Comparison of ENCODE assay signal across 31 cellular contexts in the genomic region with DNA sequence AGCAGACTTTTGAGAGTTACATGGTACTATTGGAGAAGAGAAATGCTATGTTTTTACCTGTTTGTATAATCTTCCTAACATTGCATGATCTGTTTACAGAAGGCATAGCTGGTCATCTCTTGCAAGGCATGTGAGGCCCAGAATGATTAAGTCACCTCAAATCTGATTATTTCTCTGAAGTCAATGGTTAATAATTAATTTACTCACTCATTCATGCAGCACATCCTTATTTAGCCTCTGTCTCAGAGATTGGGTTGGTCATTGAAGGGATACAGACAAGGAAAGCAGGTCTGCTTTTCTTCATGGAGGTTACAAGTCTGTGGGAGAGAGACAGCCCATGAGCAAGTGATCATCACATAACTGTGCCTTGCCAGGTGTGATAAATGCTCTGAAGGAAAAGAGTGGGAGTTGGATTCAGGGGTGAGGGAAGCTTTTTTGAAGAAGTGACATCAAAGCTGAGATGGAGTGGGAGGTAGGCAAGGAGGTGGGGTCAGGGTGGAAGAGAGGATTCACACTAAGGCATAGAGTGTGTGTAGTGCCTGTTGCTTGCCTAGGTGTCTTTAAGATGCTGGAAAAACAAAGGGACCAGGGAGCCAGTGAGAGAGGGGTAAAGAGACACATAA. TPM values are rescaled to one million over a fixed set of nuclear protein-coding genes. Genes with fewer than 3 reads are reported as not detected.
"Had no signal": no experiment of that assay in that cellular context is flagged by ENCODE, and none has a peak within 500 bp of the region (broad histone marks: within the 10 kb centered on the region; RNA-seq: fewer than 3 reads in every experiment).

No MANE protein-coding gene starts in this region.

- H3K4me3 Mint-ChIP-seq: immature natural killer cell; memory B cell; natural killer cell; stimulated activated naive B cell treated with anti-CD40 and anti-IgM and Interleukin-4, amounts not matched to agents 10 μg/mL and 1 μg/mL and 100 μg/mL, for 72 hours; stimulated activated naive CD8-positive, alpha-beta T cell treated with anti-CD3 and anti-CD28 coated beads, Interleukin-15, Interleukin-2, amounts not matched to agents 100 ng/mL and 50 ng/mL, for 24 hours had no signal

- H3K27ac ChIP-seq: coronary artery, esophagus squamous epithelium, heart right ventricle, ovary, skin epidermis, spleen, thoracic aorta, tibial nerve, upper lobe of left lung had no signal

- H3K4me3 ChIP-seq: coronary artery, esophagus squamous epithelium, heart right ventricle, lung, ovary, skin epidermis, spleen, thoracic aorta, tibial nerve, upper lobe of left lung had no signal

- H3K36me3 ChIP-seq: esophagus squamous epithelium, heart right ventricle, ovary, spleen, thoracic aorta, tibial nerve, upper lobe of left lung had no signal

- H3K27me3 ChIP-seq: esophagus squamous epithelium, heart right ventricle, ovary, spleen, tibial nerve, upper lobe of left lung had no signal

- H3K4me1 ChIP-seq: esophagus squamous epithelium, heart right ventricle, spleen, tibial nerve, upper lobe of left lung had no signal

- DNase-seq: dermis blood vessel endothelial cell; effector memory CD4-positive, alpha-beta T cell; erythroblast; esophagus squamous epithelium; foreskin melanocyte; glutamatergic neuron; heart right ventricle; hypothalamus; immature natural killer cell; islet precursor cell; left cardiac atrium; left ventricle myocardium superior; natural killer cell; occipital lobe; ovary; right cardiac atrium; spleen; stimulated activated CD4-positive, alpha-beta T cell treated with anti-CD3 and anti-CD28 coated beads, Interleukin-4, amount 100 ng/mL, for 4 hours; stimulated activated naive B cell treated with anti-CD40 and anti-IgM and Interleukin-4, amounts not matched to agents 10 μg/mL and 1 μg/mL and 100 μg/mL, for 72 hours; upper lobe of left lung had no signal

- ATAC-seq: left cardiac atrium; natural killer cell; right cardiac atrium; stimulated activated naive B cell treated with anti-CD40 and anti-IgM and Interleukin-4, amounts not matched to agents 10 μg/mL and 1 μg/mL and 100 μg/mL, for 72 hours had no signal

- H3K27ac Mint-ChIP-seq: immature natural killer cell; memory B cell; natural killer cell; stimulated activated naive B cell treated with anti-CD40 and anti-IgM and Interleukin-4, amounts not matched to agents 10 μg/mL and 1 μg/mL and 100 μg/mL, for 72 hours; stimulated activated naive CD8-positive, alpha-beta T cell treated with anti-CD3 and anti-CD28 coated beads, Interleukin-15, Interleukin-2, amounts not matched to agents 100 ng/mL and 50 ng/mL, for 24 hours had no signal

- H3K36me3 Mint-ChIP-seq: immature natural killer cell; memory B cell; natural killer cell; stimulated activated naive B cell treated with anti-CD40 and anti-IgM and Interleukin-4, amounts not matched to agents 10 μg/mL and 1 μg/mL and 100 μg/mL, for 72 hours had no signal

- H3K4me1 Mint-ChIP-seq: immature natural killer cell; memory B cell; natural killer cell; stimulated activated naive B cell treated with anti-CD40 and anti-IgM and Interleukin-4, amounts not matched to agents 10 μg/mL and 1 μg/mL and 100 μg/mL, for 72 hours had no signal

- H3K9me3 ChIP-seq: esophagus squamous epithelium, ovary, thoracic aorta, tibial nerve, upper lobe of left lung had no signal

RNA-seq across cellular contexts. Expression of a gene that starts 16.3 kb away (rescaled TPM):
- total RNA-seq: dermis blood vessel endothelial cell, endothelial cell of umbilical vein, esophagus squamous epithelium, mononuclear cell, natural killer cell, posterior vena cava, pulmonary artery endothelial cell, spleen, thoracic aorta, upper lobe of left lung had no signal
- polyA plus RNA-seq: endothelial cell of umbilical vein, immature natural killer cell, lung had no signal
